ENCODE assay signal across 10 cellular contexts in genomic region chr1:205294175-205294913, GRCh38. TPM values are rescaled to one million over a fixed set of nuclear protein-coding genes. Genes with fewer than 3 reads are reported as not detected.
DNase-seq lines count a peak whose midpoint lies in the region; ATAC-seq, FAIRE-seq and TF ChIP-seq lines count a peak whose summit lies in the region.
"Had no signal": no experiment of that assay in that cellular context is flagged by ENCODE, and none has a peak within 500 bp of the region (broad histone marks: within the 10 kb centered on the region; RNA-seq: fewer than 3 reads in every experiment).

No MANE protein-coding gene starts in this region.

- H3K27me3 Mint-ChIP-seq in activated CD4-positive, alpha-beta T cell treated with anti-CD3 and anti-CD28 coated beads for 36 hours: no peaks in the 10 kb centered on the region

- FAIRE-seq in bronchial epithelial cell (lab: Jason Lieb, UNC): no peak
- FAIRE-seq: A204.1 had no signal

- H3K4me3 Mint-ChIP-seq in activated CD4-positive, alpha-beta T cell treated with anti-CD3 and anti-CD28 coated beads for 36 hours: no peak overlapping the region

- peak overlapping the region; percentile 33 for H3K27ac Mint-ChIP-seq in activated CD4-positive, alpha-beta T cell treated with anti-CD3 and anti-CD28 coated beads for 36 hours

- H3K9me3 ChIP-seq in tibial nerve: no peaks in the 10 kb centered on the region

- H3K36me3 Mint-ChIP-seq in activated CD4-positive, alpha-beta T cell treated with anti-CD3 and anti-CD28 coated beads for 36 hours (ENCODE audit: low read depth): no peaks in the 10 kb centered on the region

- peak overlapping the region in 3 of 4 donors; percentile 49 to 64 (median 55) for H3K27ac ChIP-seq in tibial nerve

- WGBS in tibial nerve, 2 donors: 32 to 36% methylated on average over 6 of the region's 6 CpGs

- peaks cover 49% of the 10 kb centered on the region for H3K4me1 Mint-ChIP-seq in activated CD4-positive, alpha-beta T cell treated with anti-CD3 and anti-CD28 coated beads for 36 hours

- H3K4me3 ChIP-seq in bronchial epithelial cell (ENCODE audit: low read depth, low read length) (no peak overlapping the region), tibial nerve (no peak overlapping the region)

- intact Hi-C loops in activated CD4-positive, alpha-beta T cell treated with anti-CD3 and anti-CD28 coated beads for 36 hours (cut with DNase I, micrococcal nuclease): no loop called here
- intact Hi-C loops in left colon (cut with DNase I, micrococcal nuclease): no loop called here

- CTCF ChIA-PET in activated CD4-positive, alpha-beta T cell treated with anti-CD3 and anti-CD28 coated beads for 36 hours (lab: Charles Lee): interaction anchor here (0.6 to 3.1 kb wide), 12 partner anchors 10 to 415 kb away, joined by 3 to 23 read pairs (median 3); partner anchors contain the start of gene NUAK2

- no peak for TF ChIP-seq POLR2A in tibial nerve (IDR thresholded peaks at IDR 0.05)

- H3K36me3 ChIP-seq in bronchial epithelial cell (ENCODE audit: control insufficient read depth, insufficient read depth, low read length): no peaks in the 10 kb centered on the region
- H3K36me3 ChIP-seq in tibial nerve: no peaks in the 10 kb centered on the region

- TF ChIP-seq EP300 in tibial nerve (IDR thresholded peaks at IDR 0.05): peak in 1 of 2 donors; percentile 32

- peaks cover 0 to 17% (median 10%) of the 10 kb centered on the region in 4 donors for H3K4me1 ChIP-seq in tibial nerve

- H3K27me3 ChIP-seq in bronchial epithelial cell (ENCODE audit: control insufficient read depth, insufficient read depth, low read length): no peaks in the 10 kb centered on the region
- no peaks in the 10 kb centered on the region for H3K27me3 ChIP-seq in tibial nerve

- POLR2A ChIA-PET in activated CD4-positive, alpha-beta T cell treated with anti-CD3 and anti-CD28 coated beads for 36 hours (lab: Charles Lee): interaction anchor here (0.7 to 1.8 kb wide), 2 partner anchors 21 to 25 kb away, joined by 3 to 4 read pairs; no protein-coding TSS in a partner anchor

- ATAC-seq in activated CD4-positive, alpha-beta T cell treated with anti-CD3 and anti-CD28 coated beads for 36 hours: no peak
- ATAC-seq in left colon: peak; percentile 50
- no peak for ATAC-seq in HG02623 (IDR thresholded peaks at IDR 0.05; ENCODE audit: unreplicated experiment)

- TF ChIP-seq CTCF in bronchial epithelial cell (IDR thresholded peaks at IDR 0.05; ENCODE audit: insufficient read depth, low read length, severe bottlenecking): no peak
- no peak for TF ChIP-seq CTCF in tibial nerve (IDR thresholded peaks at IDR 0.05)

- DNase-seq in activated CD4-positive, alpha-beta T cell treated with anti-CD3 and anti-CD28 coated beads for 36 hours: no peak
- no peak for DNase-seq in activated CD4-positive, alpha-beta T cell treated with anti-CD3 and anti-CD28 coated beads for 48 hours
- DNase-seq in bronchial epithelial cell (ENCODE audit: low read depth) (peak; percentile 86), left colon (no peak), tibial nerve (ENCODE audit: low spot score in 2 of 2) (no peak), NAMALWA (ENCODE audit: low spot score) (no peak), UCSD-AML1 (lab: John Stamatoyannopoulos, UW; ENCODE audit: unreplicated experiment) (no peak)
- DNase-seq: NK-92 treated with Interleukin-12 subunit alpha and Interleukin-12 subunit beta, amount 100 ng/mL, for 24 hours had no signal

- no peaks in the 10 kb centered on the region for H3K9me3 Mint-ChIP-seq in activated CD4-positive, alpha-beta T cell treated with anti-CD3 and anti-CD28 coated beads for 36 hours (ENCODE audit: low read depth)

RNA-seq across cellular contexts. Expression of gene NUAK2, which starts 27.2 kb away (rescaled TPM):
- 1 to 10 TPM; 2.3 to 2.7 TPM for total RNA-seq in activated CD4-positive, alpha-beta T cell treated with anti-CD3 and anti-CD28 coated beads for 36 hours
- total RNA-seq in bronchial epithelial cell: 3.9 and 9.9 TPM in 2 replicates
- 10 to 100 TPM; 27.7 to 29.2 TPM for total RNA-seq in left colon
- total RNA-seq in tibial nerve: 1 to 10 TPM in 3 of 4 donors, under 1 TPM in 1; 0.60 to 5.3 (median 2.7) TPM
